ENCODE assay signal across 23 cellular contexts in the genomic region with DNA sequence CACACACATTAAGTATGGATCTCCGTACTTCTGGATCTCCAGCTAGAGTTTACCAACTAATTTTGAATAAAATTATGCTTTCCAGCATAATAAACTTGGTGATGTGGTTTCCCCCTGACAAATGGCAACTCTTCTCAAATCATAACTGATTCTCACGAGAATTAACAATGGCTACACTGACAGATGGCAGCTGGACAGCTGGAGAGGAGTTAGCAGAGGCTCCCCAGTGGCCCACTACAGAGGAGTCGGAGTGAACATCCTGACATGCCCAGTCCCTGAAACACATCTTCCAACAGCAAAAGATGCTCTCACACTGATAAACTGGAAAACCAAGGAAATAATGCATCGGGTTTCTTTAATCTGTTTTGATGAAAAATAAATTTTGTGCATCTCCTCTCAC.
"Had no signal": no experiment of that assay in that cellular context is flagged by ENCODE, and none has a peak within 500 bp of the region (broad histone marks: within the 10 kb centered on the region; RNA-seq: fewer than 3 reads in every experiment).

No MANE protein-coding gene starts in this region.

- H3K4me3 ChIP-seq: cardiac muscle cell had no signal

- H3K36me3 ChIP-seq: brain microvascular endothelial cell, cardiac muscle cell had no signal

- H3K27ac ChIP-seq: brain microvascular endothelial cell, cardiac muscle cell had no signal

- DNase-seq: activated B cell treated with CpG ODN at 0.5 μM for 24 hours; activated CD4-positive, alpha-beta T cell treated with anti-CD3 and anti-CD28 coated beads for 1 hour; activated CD4-positive, alpha-beta T cell treated with anti-CD3 and anti-CD28 coated beads, Interleukin-2, amount 10 ng/mL, durations not matched to agents 24 days and 14 days; activated CD4-positive, alpha-beta T cell treated with anti-CD3 and anti-CD28 coated beads, Interleukin-2, amount 50 U/mL, for 48 hours; activated CD8-positive, alpha-beta memory T cell treated with anti-CD3 and anti-CD28 coated beads for 24 hours; activated gamma-delta T cell; activated naive CD4-positive, alpha-beta T cell treated with anti-CD3 and anti-CD28 coated beads for 36 hours; activated T-cell treated with anti-CD3 and anti-CD28 coated beads, Interleukin-2, amount 50 U/mL, for 4 hours; brain microvascular endothelial cell; MM.1S; NCI-H1105; NCI-H1436 treated with DMSO at 0.1 percent for 48 hours; NCI-H187; NCI-H2081; NCI-H226; NCI-H748 treated with DMSO at 0.1 percent for 48 hours; PC-3; SHP77; T-helper 17 cell; T-helper 9 cell had no signal

- H3K27me3 Mint-ChIP-seq: activated CD4-positive, alpha-beta T cell treated with anti-CD3 and anti-CD28 coated beads, Interleukin-2, amount 10 ng/mL, durations not matched to agents 24 days and 14 days; activated naive CD8-positive, alpha-beta T cell had no signal

- ATAC-seq: activated T-cell treated with anti-CD3 and anti-CD28 coated beads, Interleukin-2, amount 50 U/mL, for 4 hours; activated T-helper 17 cell treated with anti-CD3 and anti-CD28 coated beads, Interleukin-2, amount 50 U/mL, for 72 hours; PC-3; T-helper 17 cell had no signal

- H3K9me3 Mint-ChIP-seq: activated B cell treated with CpG ODN at 0.5 μM for 24 hours; activated naive CD4-positive, alpha-beta T cell treated with anti-CD3 and anti-CD28 coated beads for 36 hours; activated T-cell treated with anti-CD3 and anti-CD28 coated beads, Interleukin-2, amount 50 U/mL, for 4 hours; activated T-helper 17 cell treated with anti-CD3 and anti-CD28 coated beads, Interleukin-2, amount 50 U/mL, for 72 hours had no signal

- H3K4me1 Mint-ChIP-seq: activated B cell treated with CpG ODN at 0.5 μM for 24 hours; activated CD4-positive, alpha-beta T cell treated with anti-CD3 and anti-CD28 coated beads, Interleukin-2, amount 10 ng/mL, durations not matched to agents 24 days and 14 days; activated T-helper 17 cell treated with anti-CD3 and anti-CD28 coated beads, Interleukin-2, amount 50 U/mL, for 72 hours; T-helper 17 cell had no signal

- H3K4me3 Mint-ChIP-seq: activated B cell treated with CpG ODN at 0.5 μM for 24 hours; activated CD4-positive, alpha-beta T cell treated with anti-CD3 and anti-CD28 coated beads, Interleukin-2, amount 10 ng/mL, durations not matched to agents 24 days and 14 days; activated naive CD4-positive, alpha-beta T cell treated with anti-CD3 and anti-CD28 coated beads for 36 hours; activated naive CD8-positive, alpha-beta T cell; activated T-cell treated with anti-CD3 and anti-CD28 coated beads, Interleukin-2, amount 50 U/mL, for 4 hours; activated T-helper 17 cell treated with anti-CD3 and anti-CD28 coated beads, Interleukin-2, amount 50 U/mL, for 72 hours; T-helper 17 cell had no signal

- H3K27ac Mint-ChIP-seq: activated B cell treated with CpG ODN at 0.5 μM for 24 hours; activated CD4-positive, alpha-beta T cell treated with anti-CD3 and anti-CD28 coated beads, Interleukin-2, amount 10 ng/mL, durations not matched to agents 24 days and 14 days; activated naive CD4-positive, alpha-beta T cell treated with anti-CD3 and anti-CD28 coated beads for 36 hours; activated naive CD8-positive, alpha-beta T cell; activated T-helper 17 cell treated with anti-CD3 and anti-CD28 coated beads, Interleukin-2, amount 50 U/mL, for 72 hours; T-helper 17 cell had no signal

- H3K27me3 ChIP-seq: brain microvascular endothelial cell had no signal
